Comparison of ENCODE assay signal across 1 cellular context in genomic region chr10:6086375-6087233, GRCh38.
TF ChIP-seq lines count a peak whose summit lies in the region.

No MANE protein-coding gene starts in this region.

TF ChIP-seq in K562, 482 proteins besides CTCF, POLR2A, EP300 and RAD21 (continued from another document and continues in another):
- TF ChIP-seq, protein P1, sequence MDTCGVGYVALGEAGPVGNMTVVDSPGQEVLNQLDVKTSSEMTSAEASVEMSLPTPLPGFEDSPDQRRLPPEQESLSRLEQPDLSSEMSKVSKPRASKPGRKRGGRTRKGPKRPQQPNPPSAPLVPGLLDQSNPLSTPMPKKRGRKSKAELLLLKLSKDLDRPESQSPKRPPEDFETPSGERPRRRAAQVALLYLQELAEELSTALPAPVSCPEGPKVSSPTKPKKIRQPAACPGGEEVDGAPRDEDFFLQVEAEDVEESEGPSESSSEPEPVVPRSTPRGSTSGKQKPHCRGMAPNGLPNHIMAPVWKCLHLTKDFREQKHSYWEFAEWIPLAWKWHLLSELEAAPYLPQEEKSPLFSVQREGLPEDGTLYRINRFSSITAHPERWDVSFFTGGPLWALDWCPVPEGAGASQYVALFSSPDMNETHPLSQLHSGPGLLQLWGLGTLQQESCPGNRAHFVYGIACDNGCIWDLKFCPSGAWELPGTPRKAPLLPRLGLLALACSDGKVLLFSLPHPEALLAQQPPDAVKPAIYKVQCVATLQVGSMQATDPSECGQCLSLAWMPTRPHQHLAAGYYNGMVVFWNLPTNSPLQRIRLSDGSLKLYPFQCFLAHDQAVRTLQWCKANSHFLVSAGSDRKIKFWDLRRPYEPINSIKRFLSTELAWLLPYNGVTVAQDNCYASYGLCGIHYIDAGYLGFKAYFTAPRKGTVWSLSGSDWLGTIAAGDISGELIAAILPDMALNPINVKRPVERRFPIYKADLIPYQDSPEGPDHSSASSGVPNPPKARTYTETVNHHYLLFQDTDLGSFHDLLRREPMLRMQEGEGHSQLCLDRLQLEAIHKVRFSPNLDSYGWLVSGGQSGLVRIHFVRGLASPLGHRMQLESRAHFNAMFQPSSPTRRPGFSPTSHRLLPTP (IDR thresholded peaks at IDR 0.05; ENCODE audit: borderline replicate concordance, extremely low read depth, insufficient read length): no peak
- TF ChIP-seq FOXJ2 (tag; IDR thresholded peaks at IDR 0.05): peak; percentile 67; the same call in 1 of the 2 replicates
- TF ChIP-seq ZNF551 (CRISPR knock-in tag; IDR thresholded peaks at IDR 0.05): no peak
- TF ChIP-seq, protein P2, sequence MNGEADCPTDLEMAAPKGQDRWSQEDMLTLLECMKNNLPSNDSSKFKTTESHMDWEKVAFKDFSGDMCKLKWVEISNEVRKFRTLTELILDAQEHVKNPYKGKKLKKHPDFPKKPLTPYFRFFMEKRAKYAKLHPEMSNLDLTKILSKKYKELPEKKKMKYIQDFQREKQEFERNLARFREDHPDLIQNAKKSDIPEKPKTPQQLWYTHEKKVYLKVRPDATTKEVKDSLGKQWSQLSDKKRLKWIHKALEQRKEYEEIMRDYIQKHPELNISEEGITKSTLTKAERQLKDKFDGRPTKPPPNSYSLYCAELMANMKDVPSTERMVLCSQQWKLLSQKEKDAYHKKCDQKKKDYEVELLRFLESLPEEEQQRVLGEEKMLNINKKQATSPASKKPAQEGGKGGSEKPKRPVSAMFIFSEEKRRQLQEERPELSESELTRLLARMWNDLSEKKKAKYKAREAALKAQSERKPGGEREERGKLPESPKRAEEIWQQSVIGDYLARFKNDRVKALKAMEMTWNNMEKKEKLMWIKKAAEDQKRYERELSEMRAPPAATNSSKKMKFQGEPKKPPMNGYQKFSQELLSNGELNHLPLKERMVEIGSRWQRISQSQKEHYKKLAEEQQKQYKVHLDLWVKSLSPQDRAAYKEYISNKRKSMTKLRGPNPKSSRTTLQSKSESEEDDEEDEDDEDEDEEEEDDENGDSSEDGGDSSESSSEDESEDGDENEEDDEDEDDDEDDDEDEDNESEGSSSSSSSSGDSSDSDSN (IDR thresholded peaks at IDR 0.05; ENCODE audit: borderline replicate concordance in 1 of 2, low read depth in 2 of 2, low read length in 2 of 2): peak in 1 of 2 experiments; percentile 66; a peak in 1 of 4 replicates
- TF ChIP-seq ZNF316 (IDR thresholded peaks at IDR 0.05): no peak
- TF ChIP-seq, protein P3, sequence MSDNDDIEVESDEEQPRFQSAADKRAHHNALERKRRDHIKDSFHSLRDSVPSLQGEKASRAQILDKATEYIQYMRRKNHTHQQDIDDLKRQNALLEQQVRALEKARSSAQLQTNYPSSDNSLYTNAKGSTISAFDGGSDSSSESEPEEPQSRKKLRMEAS (CRISPR knock-in tag; IDR thresholded peaks at IDR 0.05): peak; percentile 63
- TF ChIP-seq MAFF (IDR thresholded peaks at IDR 0.05; ENCODE audit: low read length): no peak
- TF ChIP-seq FOXJ3 (CRISPR knock-in tag; IDR thresholded peaks at IDR 0.05): no peak
- no peak for TF ChIP-seq OTX1 (CRISPR knock-in tag; IDR thresholded peaks at IDR 0.05)
- no peak for TF ChIP-seq ZNF311 (CRISPR knock-in tag; IDR thresholded peaks at IDR 0.05)
- TF ChIP-seq ZC3H8 (IDR thresholded peaks at IDR 0.05): no peak
- no peak for TF ChIP-seq LARP7 (IDR thresholded peaks at IDR 0.05)
- no peak for TF ChIP-seq NFE2 (IDR thresholded peaks at IDR 0.05; ENCODE audit: low read depth)
- 0 out of 4 replicates have a peak, but pooled peaks have one; percentile 21 to 43 for TF ChIP-seq TEAD1 (CRISPR knock-in tag; IDR thresholded peaks at IDR 0.05)
- no peak for TF ChIP-seq POU5F1 (IDR thresholded peaks at IDR 0.05; ENCODE audit: borderline replicate concordance, low read depth, low read length, partially characterized antibody)
- no peak for TF ChIP-seq NFRKB (IDR thresholded peaks at IDR 0.05; ENCODE audit: low read depth)
- no peak for TF ChIP-seq BMI1 (IDR thresholded peaks at IDR 0.05; ENCODE audit: low read length)
- TF ChIP-seq ZFP91 (CRISPR knock-in tag; IDR thresholded peaks at IDR 0.05): no peak
- 0 out of 2 replicates have a peak, but pooled peaks have one; percentile 35 for TF ChIP-seq SMAD4 (CRISPR knock-in tag; conservative IDR thresholded peaks at IDR 0.05)
- TF ChIP-seq ZC3H4 (CRISPR knock-in tag; IDR thresholded peaks at IDR 0.05; ENCODE audit: borderline replicate concordance): no peak
- no peak for TF ChIP-seq ZBTB49 (CRISPR knock-in tag; IDR thresholded peaks at IDR 0.05; ENCODE audit: borderline replicate concordance)
- no peak for TF ChIP-seq RUNX1 (IDR thresholded peaks at IDR 0.05; ENCODE audit: low read depth)
- TF ChIP-seq MYNN (IDR thresholded peaks at IDR 0.05): 0 out of 2 replicates have a peak, but pooled peaks have one; percentile 17
- no peak for TF ChIP-seq MYNN (CRISPR knock-in tag; IDR thresholded peaks at IDR 0.05)
- no peak for TF ChIP-seq GTF2B (IDR thresholded peaks at IDR 0.05; ENCODE audit: extremely low read depth, insufficient read length)
- no peak for TF ChIP-seq POLR3G (IDR thresholded peaks at IDR 0.05; ENCODE audit: extremely low read depth, insufficient read length, insufficient replicate concordance)
- no peak for TF ChIP-seq ZNF274 (IDR thresholded peaks at IDR 0.05; ENCODE audit: borderline replicate concordance, low read depth, low read length)
- TF ChIP-seq SMC3 (conservative IDR thresholded peaks at IDR 0.05; ENCODE audit: insufficient read depth, low read depth, low read length): peak; percentile 70
- TF ChIP-seq, protein P4, sequence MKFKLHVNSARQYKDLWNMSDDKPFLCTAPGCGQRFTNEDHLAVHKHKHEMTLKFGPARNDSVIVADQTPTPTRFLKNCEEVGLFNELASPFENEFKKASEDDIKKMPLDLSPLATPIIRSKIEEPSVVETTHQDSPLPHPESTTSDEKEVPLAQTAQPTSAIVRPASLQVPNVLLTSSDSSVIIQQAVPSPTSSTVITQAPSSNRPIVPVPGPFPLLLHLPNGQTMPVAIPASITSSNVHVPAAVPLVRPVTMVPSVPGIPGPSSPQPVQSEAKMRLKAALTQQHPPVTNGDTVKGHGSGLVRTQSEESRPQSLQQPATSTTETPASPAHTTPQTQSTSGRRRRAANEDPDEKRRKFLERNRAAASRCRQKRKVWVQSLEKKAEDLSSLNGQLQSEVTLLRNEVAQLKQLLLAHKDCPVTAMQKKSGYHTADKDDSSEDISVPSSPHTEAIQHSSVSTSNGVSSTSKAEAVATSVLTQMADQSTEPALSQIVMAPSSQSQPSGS (CRISPR knock-in tag; IDR thresholded peaks at IDR 0.05): no peak
- TF ChIP-seq GTF2E2 (tag; IDR thresholded peaks at IDR 0.05): no peak
- TF ChIP-seq, protein P5, sequence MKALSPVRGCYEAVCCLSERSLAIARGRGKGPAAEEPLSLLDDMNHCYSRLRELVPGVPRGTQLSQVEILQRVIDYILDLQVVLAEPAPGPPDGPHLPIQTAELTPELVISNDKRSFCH (CRISPR knock-in tag; IDR thresholded peaks at IDR 0.05): no peak
- TF ChIP-seq, protein P5 (tag; IDR thresholded peaks at IDR 0.05): no peak
- no peak for TF ChIP-seq FOXM1 (IDR thresholded peaks at IDR 0.05; ENCODE audit: low read depth)
- TF ChIP-seq FOXM1 (CRISPR knock-in tag; IDR thresholded peaks at IDR 0.05; ENCODE audit: low read depth): no peak
- no peak for TF ChIP-seq PRPF4 (IDR thresholded peaks at IDR 0.05; ENCODE audit: insufficient read depth, low read depth, low read length, poor library complexity, severe bottlenecking)
- no peak for TF ChIP-seq SPI1 (IDR thresholded peaks at IDR 0.05; ENCODE audit: borderline replicate concordance, low read depth, low read length)
- no peak for TF ChIP-seq ZNF77 (CRISPR knock-in tag; IDR thresholded peaks at IDR 0.05)
- TF ChIP-seq TBP (optimal IDR thresholded peaks at IDR 0.05; ENCODE audit: low read depth, low read length): no peak
- no peak for TF ChIP-seq MBD1 (CRISPR knock-in tag; IDR thresholded peaks at IDR 0.05)
- no peak for TF ChIP-seq KHSRP (IDR thresholded peaks at IDR 0.05)
- no peak for TF ChIP-seq ZNF174 (CRISPR knock-in tag; IDR thresholded peaks at IDR 0.05)
- 0 out of 2 replicates have a peak, but pooled peaks have one; percentile 25 for TF ChIP-seq ZNF12 (CRISPR knock-in tag; IDR thresholded peaks at IDR 0.05)
- no peak for TF ChIP-seq CBX3 (IDR thresholded peaks at IDR 0.05; ENCODE audit: borderline replicate concordance in 1 of 2, low read length in 2 of 2)
- no peak for TF ChIP-seq MTF1 (CRISPR knock-in tag; IDR thresholded peaks at IDR 0.05; ENCODE audit: borderline replicate concordance)
- TF ChIP-seq NBN (IDR thresholded peaks at IDR 0.05; ENCODE audit: low read depth): no peak
- no peak for TF ChIP-seq RBM15 (IDR thresholded peaks at IDR 0.05; ENCODE audit: insufficient read depth, low read length)
- TF ChIP-seq THRB (CRISPR knock-in tag; conservative IDR thresholded peaks at IDR 0.05): no peak
- no peak for TF ChIP-seq MECOM (CRISPR knock-in tag; IDR thresholded peaks at IDR 0.05)
- TF ChIP-seq, protein P6, sequence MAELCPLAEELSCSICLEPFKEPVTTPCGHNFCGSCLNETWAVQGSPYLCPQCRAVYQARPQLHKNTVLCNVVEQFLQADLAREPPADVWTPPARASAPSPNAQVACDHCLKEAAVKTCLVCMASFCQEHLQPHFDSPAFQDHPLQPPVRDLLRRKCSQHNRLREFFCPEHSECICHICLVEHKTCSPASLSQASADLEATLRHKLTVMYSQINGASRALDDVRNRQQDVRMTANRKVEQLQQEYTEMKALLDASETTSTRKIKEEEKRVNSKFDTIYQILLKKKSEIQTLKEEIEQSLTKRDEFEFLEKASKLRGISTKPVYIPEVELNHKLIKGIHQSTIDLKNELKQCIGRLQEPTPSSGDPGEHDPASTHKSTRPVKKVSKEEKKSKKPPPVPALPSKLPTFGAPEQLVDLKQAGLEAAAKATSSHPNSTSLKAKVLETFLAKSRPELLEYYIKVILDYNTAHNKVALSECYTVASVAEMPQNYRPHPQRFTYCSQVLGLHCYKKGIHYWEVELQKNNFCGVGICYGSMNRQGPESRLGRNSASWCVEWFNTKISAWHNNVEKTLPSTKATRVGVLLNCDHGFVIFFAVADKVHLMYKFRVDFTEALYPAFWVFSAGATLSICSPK (IDR thresholded peaks at IDR 0.05; ENCODE audit: borderline replicate concordance): no peak
- no peak for TF ChIP-seq U2AF1 (optimal IDR thresholded peaks at IDR 0.05; ENCODE audit: low read depth, low read length)
- TF ChIP-seq ZBTB7A (IDR thresholded peaks at IDR 0.05; ENCODE audit: borderline replicate concordance, control insufficient read depth, low read depth, low read length): no peak
- no peak for TF ChIP-seq TFAM (CRISPR knock-in tag; conservative IDR thresholded peaks at IDR 0.05)
- TF ChIP-seq ZNF445 (CRISPR knock-in tag; IDR thresholded peaks at IDR 0.05; ENCODE audit: low read depth): no peak
- TF ChIP-seq SMAD1 (IDR thresholded peaks at IDR 0.05; ENCODE audit: low read depth, low read length, partially characterized antibody): no peak
